30 cellular contexts compared by ENCODE assay signal in the genomic region with DNA sequence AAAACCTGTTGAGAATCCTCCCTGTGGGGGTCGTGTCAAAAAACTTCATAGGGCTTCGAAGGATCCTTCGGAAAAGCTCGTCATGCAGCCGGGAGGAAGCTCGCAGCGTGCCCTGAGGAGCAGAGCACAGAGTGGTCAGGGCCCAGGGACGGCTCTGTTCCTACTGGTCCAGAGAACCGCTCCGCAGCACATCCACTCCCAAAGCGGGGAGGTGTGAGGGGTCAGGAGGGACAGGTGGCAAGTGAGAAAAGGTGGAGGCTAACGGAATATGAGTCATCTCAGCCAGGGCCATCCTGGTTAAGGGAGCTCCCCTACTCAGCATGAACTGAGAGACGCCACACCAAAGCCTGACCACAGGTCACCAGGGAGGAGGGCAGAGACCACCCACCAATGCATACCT.
"Had no signal": no experiment of that assay in that cellular context is flagged by ENCODE, and none has a peak within 500 bp of the region (broad histone marks: within the 10 kb centered on the region; RNA-seq: fewer than 3 reads in every experiment).

No MANE protein-coding gene starts in this region.

- H3K9ac ChIP-seq: parathyroid adenoma had no signal

- DNase-seq: hypothalamus; immature natural killer cell; kidney; left colon; left lung; mesendoderm; midbrain; mucosa of descending colon; naive thymus-derived CD8-positive, alpha-beta T cell; occipital lobe; retina; right cardiac atrium; stimulated activated CD4-positive, alpha-beta T cell treated with anti-CD3 and anti-CD28 coated beads, Interleukin-12 subunit alpha, Interleukin-12 subunit beta, amount 100 ng/mL, for 4 hours; stimulated activated CD4-positive, alpha-beta T cell treated with anti-CD3 and anti-CD28 coated beads, Interleukin-15, amount 100 ng/mL, for 24 hours; stimulated activated CD4-positive, alpha-beta T cell treated with anti-CD3 and anti-CD28 coated beads, Interleukin-2, amount 100 ng/mL, for 24 hours; stimulated activated CD4-positive, alpha-beta T cell treated with anti-CD3 and anti-CD28 coated beads, Interleukin-4, amount 100 ng/mL, for 1 hour; stimulated activated naive B cell treated with anti-CD40 and anti-IgM and Interleukin-4, amounts not matched to agents 10 μg/mL and 1 μg/mL and 100 μg/mL, for 72 hours; stimulated activated naive CD8-positive, alpha-beta T cell treated with anti-CD3 and anti-CD28 coated beads, Interleukin-15, Interleukin-2, amounts not matched to agents 100 U/mL and 50 U/mL, for 24 hours; stomach; testis; thyroid gland; transverse colon; upper lobe of left lung had no signal

- H3K27ac Mint-ChIP-seq: immature natural killer cell; naive thymus-derived CD8-positive, alpha-beta T cell; nephron; stimulated activated naive B cell treated with anti-CD40 and anti-IgM and Interleukin-4, amounts not matched to agents 10 μg/mL and 1 μg/mL and 100 μg/mL, for 72 hours had no signal

- H3K4me1 Mint-ChIP-seq: immature natural killer cell; nephron; stimulated activated naive B cell treated with anti-CD40 and anti-IgM and Interleukin-4, amounts not matched to agents 10 μg/mL and 1 μg/mL and 100 μg/mL, for 72 hours had no signal

- H3K4me3 Mint-ChIP-seq: immature natural killer cell; naive thymus-derived CD8-positive, alpha-beta T cell; nephron; neural crest cell; stimulated activated naive B cell treated with anti-CD40 and anti-IgM and Interleukin-4, amounts not matched to agents 10 μg/mL and 1 μg/mL and 100 μg/mL, for 72 hours had no signal

- H3K27me3 ChIP-seq: left lung, neutrophil, stomach, testis, thyroid gland, transverse colon, upper lobe of left lung, vagina had no signal

- H3K4me1 ChIP-seq: left lung, parathyroid adenoma, stomach, testis, transverse colon, upper lobe of left lung, vagina had no signal

- H3K9me3 ChIP-seq: left lung, mucosa of descending colon, neutrophil, stomach, testis, thyroid gland, transverse colon, upper lobe of left lung, vagina had no signal

- H3K27me3 Mint-ChIP-seq: naive thymus-derived CD8-positive, alpha-beta T cell; stimulated activated naive B cell treated with anti-CD40 and anti-IgM and Interleukin-4, amounts not matched to agents 10 μg/mL and 1 μg/mL and 100 μg/mL, for 72 hours had no signal

- H3K9me3 Mint-ChIP-seq: immature natural killer cell; naive thymus-derived CD8-positive, alpha-beta T cell; nephron; stimulated activated naive B cell treated with anti-CD40 and anti-IgM and Interleukin-4, amounts not matched to agents 10 μg/mL and 1 μg/mL and 100 μg/mL, for 72 hours had no signal

- H3K27ac ChIP-seq: left lung, neutrophil, parathyroid adenoma, skin epidermis, stomach, testis, thyroid gland, transverse colon, upper lobe of left lung, vagina had no signal

- H3K4me3 ChIP-seq: left lung, lung, mucosa of descending colon, skin epidermis, stomach, testis, thyroid gland, transverse colon, upper lobe of left lung, vagina had no signal
